In genomic region chr15:72199721-72200212, GRCh38 we compare ENCODE assay signal across 8 cellular contexts. TPM values are rescaled to one million over a fixed set of nuclear protein-coding genes. Genes with fewer than 3 reads are reported as not detected.
DNase-seq lines count a peak whose midpoint lies in the region; ATAC-seq and TF ChIP-seq lines count a peak whose summit lies in the region.

No MANE protein-coding gene starts in this region.

- peaks cover 8% of the 10 kb centered on the region for H3K27me3 ChIP-seq in CD8-positive, alpha-beta memory T cell (ENCODE audit: insufficient read depth, low read length, poor library complexity, severe bottlenecking)
- H3K27me3 ChIP-seq in H9 (ENCODE audit: insufficient read depth, low read length) (peaks cover 7% of the 10 kb centered on the region; the same call in 1 of the 2 replicates), left lung (peaks cover 0 to 27% of the 10 kb centered on the region in 2 donors)

- H3K18ac ChIP-seq in H9 (ENCODE audit: insufficient read length, low read depth, low read length), result no peak overlapping the region

- no CpG with 5 or more reads among the region's 2 CpGs for WGBS in H9 (ENCODE audit: extremely low coverage, insufficient read length, low lambda C conversion rate)

- H3K4me3 Mint-ChIP-seq in CD8-positive, alpha-beta memory T cell, result no peak overlapping the region
- H3K4me3 Mint-ChIP-seq in H9 (no peak overlapping the region), chondrocyte (ENCODE audit: unreplicated experiment) (no peak overlapping the region)

- H3K14ac ChIP-seq in H9 (ENCODE audit: insufficient read depth, low read length), result no peak overlapping the region

- no peak overlapping the region for H3K9ac ChIP-seq in H9 (ENCODE audit: extremely low read depth, insufficient read length, low read length)

- POLR2A ChIA-PET in CD8-positive, alpha-beta memory T cell (lab: Charles Lee), result no interaction called here

- H2BK15ac ChIP-seq in H9 (ENCODE audit: low read depth, low read length), result no peak overlapping the region

- H4K5ac ChIP-seq in H9 (ENCODE audit: insufficient read length, low read depth, low read length), result no peak overlapping the region

- H3K36me3 Mint-ChIP-seq in CD8-positive, alpha-beta memory T cell, result peaks cover 0 to 68% (median 8%) of the 10 kb centered on the region in 3 donors
- H3K36me3 Mint-ChIP-seq in H9 (ENCODE audit: insufficient read depth in 1 of 3, low read depth in 3 of 3) (peaks cover 40 to 68% (median 60%) of the 10 kb centered on the region in 3 experiments), chondrocyte (ENCODE audit: low read depth) (peaks cover 40% of the 10 kb centered on the region)

- no peak overlapping the region for H2BK120ac ChIP-seq in H9 (ENCODE audit: low read depth, low read length, poor library complexity, severe bottlenecking)

- peaks cover 0 to 17% (median 5%) of the 10 kb centered on the region in 3 donors for H3K4me1 Mint-ChIP-seq in CD8-positive, alpha-beta memory T cell
- H3K4me1 Mint-ChIP-seq in H9, result peaks cover 11% of the 10 kb centered on the region in 2 experiments
- peaks cover 17% of the 10 kb centered on the region for H3K4me1 Mint-ChIP-seq in chondrocyte (ENCODE audit: low read depth)

- H2BK20ac ChIP-seq in H9 (ENCODE audit: low read depth, low read length, poor library complexity, severe bottlenecking), result no peak overlapping the region

- peaks cover 11% of the 10 kb centered on the region for H3K23me2 ChIP-seq in H9 (ENCODE audit: insufficient read length, low read depth, low read length, poor library complexity, severe bottlenecking)

- H3K36me3 ChIP-seq in CD8-positive, alpha-beta memory T cell (ENCODE audit: insufficient read depth, low read length), result peaks cover 50% of the 10 kb centered on the region
- H3K36me3 ChIP-seq in left lung, result peaks cover 0 to 70% of the 10 kb centered on the region in 2 donors

- peak; percentile 49 to 83 (median 59) for DNase-seq in CD8-positive, alpha-beta memory T cell
- DNase-seq in H9, result peak; percentile 78
- peak; percentile 47 for DNase-seq in NCI-H345 (lab: John Stamatoyannopoulos, UW)
- DNase-seq in activated CD4-positive, alpha-beta T cell treated with anti-CD3 and anti-CD28 coated beads for 4 hours, result peak; percentile 60 to 75
- DNase-seq in chondrocyte (ENCODE audit: low spot score), result no peak
- DNase-seq in left lung, result peak in 1 of 2 donors; percentile 73
- peak; percentile 50 to 51 for DNase-seq in stimulated activated CD4-positive, alpha-beta T cell treated with anti-CD3 and anti-CD28 coated beads, Interleukin-4, amount 100 ng/mL, for 48 hours (ENCODE audit: low read depth in 2 of 2)

- H4K8ac ChIP-seq in H9 (replicated peaks; ENCODE audit: insufficient read length, low read depth, low read length), result no peak overlapping the region

- no peak overlapping the region for H3K4ac ChIP-seq in H9 (ENCODE audit: low read depth, low read length)

- CTCF ChIA-PET in CD8-positive, alpha-beta memory T cell (lab: Charles Lee), result interaction anchor here (0.6 to 5.1 kb wide), 25 partner anchors 10 to 471 kb away, joined by 3 to 51 read pairs (median 4); partner anchors contain the start of genes HEXA and PKM

- H3K4me1 ChIP-seq in CD8-positive, alpha-beta memory T cell (ENCODE audit: insufficient read depth, low read length), result no peaks in the 10 kb centered on the region
- H3K4me1 ChIP-seq in H9 (ENCODE audit: insufficient read depth, low read length), result no peaks in the 10 kb centered on the region
- peaks cover 12 to 54% of the 10 kb centered on the region in 2 donors for H3K4me1 ChIP-seq in left lung

- no peak overlapping the region for H3T11ph ChIP-seq in H9 (ENCODE audit: low read length)

- H3K9me3 Mint-ChIP-seq in CD8-positive, alpha-beta memory T cell, result no peaks in the 10 kb centered on the region
- no peaks in the 10 kb centered on the region for H3K9me3 Mint-ChIP-seq in H9
- H3K9me3 Mint-ChIP-seq in chondrocyte (ENCODE audit: low read depth), result no peaks in the 10 kb centered on the region

- H3K4me3 ChIP-seq in CD8-positive, alpha-beta memory T cell (ENCODE audit: low read length), result no peak overlapping the region
- H3K4me3 ChIP-seq in left lung, result no peak overlapping the region

- H2BK12ac ChIP-seq in H9 (ENCODE audit: insufficient read length, low read depth, low read length), result no peak overlapping the region

- TF ChIP-seq CTCF in H9 (conservative IDR thresholded peaks at IDR 0.05) (peak; percentile 86), chondrocyte (IDR thresholded peaks at IDR 0.05) (peak; percentile 94), left lung (IDR thresholded peaks at IDR 0.05) (peak; percentile 89 to 93)

- no peak overlapping the region for H3K4me2 ChIP-seq in H9 (ENCODE audit: insufficient read depth, insufficient read length, low read length)

- no peak overlapping the region for H3K56ac ChIP-seq in H9 (ENCODE audit: insufficient read length, low read depth, low read length)

- no peak overlapping the region for H2AFZ ChIP-seq in H9 (ENCODE audit: low read length)

- H3K27me3 Mint-ChIP-seq in CD8-positive, alpha-beta memory T cell, result peaks cover 15 to 18% of the 10 kb centered on the region in 2 donors
- peaks cover 23% of the 10 kb centered on the region for H3K27me3 Mint-ChIP-seq in H9 (ENCODE audit: low read depth)
- H3K27me3 Mint-ChIP-seq in chondrocyte (ENCODE audit: low read depth), result no peaks in the 10 kb centered on the region

- H3K9me3 ChIP-seq in CD8-positive, alpha-beta memory T cell (ENCODE audit: low read length), result no peaks in the 10 kb centered on the region
- H3K9me3 ChIP-seq in H9 (ENCODE audit: control insufficient read depth, low read depth, low read length), result no peaks in the 10 kb centered on the region
- no peaks in the 10 kb centered on the region for H3K9me3 ChIP-seq in left lung

- intact Hi-C loops in left lung (cut with DNase I), result loop anchor here in 1 of 2 donors (10.0 kb wide), 1 partner anchor 85 kb away; no protein-coding TSS in a partner anchor

- H3K27ac ChIP-seq in CD8-positive, alpha-beta memory T cell (ENCODE audit: low read depth, low read length), result no peak overlapping the region
- H3K27ac ChIP-seq in H9 (ENCODE audit: insufficient read length, low read depth, low read length) (no peak overlapping the region), left lung (peak overlapping the region; percentile 10 to 68)

- H3K27ac Mint-ChIP-seq in CD8-positive, alpha-beta memory T cell, result peak overlapping the region in 2 of 8 donors; percentile 23 to 50
- H3K27ac Mint-ChIP-seq in H9 (no peak overlapping the region), chondrocyte (ENCODE audit: unreplicated experiment) (no peak overlapping the region)

- no peak overlapping the region for H3K23ac ChIP-seq in H9 (ENCODE audit: insufficient read length, low read depth, low read length)

- H2BK5ac ChIP-seq in H9 (ENCODE audit: insufficient read length, low read length), result no peak overlapping the region

- ATAC-seq in left lung (peak; percentile 67), HG03045 (IDR thresholded peaks at IDR 0.05; ENCODE audit: unreplicated experiment) (no peak)

- H3K79me2 ChIP-seq in H9 (ENCODE audit: insufficient read depth, low read length), result no peaks in the 10 kb centered on the region

- H2AK5ac ChIP-seq in H9 (ENCODE audit: insufficient read length, low read length), result no peak overlapping the region

- H4K91ac ChIP-seq in H9 (ENCODE audit: insufficient read length, low read depth, low read length), result no peak overlapping the region

- H4K20me1 ChIP-seq in H9 (ENCODE audit: control insufficient read depth, insufficient read depth, insufficient read length), result no peaks in the 10 kb centered on the region

- H3K79me1 ChIP-seq in H9 (ENCODE audit: insufficient read depth, low read depth, low read length, poor library complexity, severe bottlenecking), result no peaks in the 10 kb centered on the region

RNA-seq across cellular contexts. Expression of gene GRAMD2A, which starts 2.2 kb away (rescaled TPM):
- not detected for total RNA-seq in CD8-positive, alpha-beta memory T cell
- not detected for polyA plus RNA-seq in CD8-positive, alpha-beta memory T cell
- total RNA-seq in H9 (2021) (1.3 and 1.5 TPM in 2 replicates), chondrocyte (0.32 to 0.77 TPM (median 0.65 TPM) in 3 replicates), left lung (10 to 100 TPM; 20.7 to 36.1 TPM)

RNA-seq across cellular contexts. Expression of gene PKM, which starts 31.2 kb away (rescaled TPM):
- 1,000 to 10,000 TPM; 2,146 to 2,187 TPM for total RNA-seq in CD8-positive, alpha-beta memory T cell
- 337 TPM for polyA plus RNA-seq in CD8-positive, alpha-beta memory T cell
- total RNA-seq in H9 (2021), result 1,026 and 1,042 TPM in 2 replicates
- total RNA-seq in chondrocyte, result 909 to 976 TPM (median 944 TPM) in 3 replicates
- 100 to 1,000 TPM; 596 to 991 TPM for total RNA-seq in left lung

Comparison
In these comparisons a context has a peak if more than half of its experiments do, and no peak if none do; other contexts are left out.
1. H3K27ac ChIP-seq: peak in left lung (2 of 2); none in CD8-positive, alpha-beta memory T cell (single experiment) and H9 (single experiment).
2. Peak in every context shown above with its lines, with median percentiles within 50 percentile points of each other: CTCF ChIP-seq.